Comparison of ENCODE assay signal across 19 cellular contexts in the genomic region with DNA sequence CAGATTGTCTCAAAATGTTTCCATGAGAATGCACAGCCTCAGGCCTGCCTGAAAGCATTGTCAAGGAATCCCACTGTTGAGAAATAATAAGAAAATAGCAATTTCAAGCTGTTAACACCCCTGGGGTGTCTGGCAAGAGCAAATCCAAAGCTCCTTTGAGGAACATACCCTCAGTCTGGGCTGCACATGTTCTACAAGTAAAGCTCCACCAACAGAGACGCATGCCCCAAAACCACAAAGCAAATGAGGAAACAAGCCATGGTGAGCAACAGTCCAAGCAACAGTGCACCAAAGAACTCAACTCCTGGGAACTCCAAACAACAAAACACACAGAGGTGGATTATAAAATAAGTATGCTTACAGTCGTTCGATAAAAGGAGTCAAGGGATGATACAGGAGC. TPM values are rescaled to one million over a fixed set of nuclear protein-coding genes. Genes with fewer than 3 reads are reported as not detected.
DNase-seq lines count a peak whose midpoint lies in the region; ATAC-seq and TF ChIP-seq lines count a peak whose summit lies in the region.
"Had no signal": no experiment of that assay in that cellular context is flagged by ENCODE, and none has a peak within 500 bp of the region (broad histone marks: within the 10 kb centered on the region; RNA-seq: fewer than 3 reads in every experiment).

No MANE protein-coding gene starts in this region.

- TF ChIP-seq CTCF in fibroblast of mammary gland (conservative IDR thresholded peaks at IDR 0.05; ENCODE audit: control insufficient read depth, insufficient read depth, low read depth, low read length) (no peak), stomach (IDR thresholded peaks at IDR 0.05) (no peak), MM.1S (IDR thresholded peaks at IDR 0.05; ENCODE audit: low read length) (no peak)

- peak; percentile 24 for DNase-seq in GF-D8 (lab: John Stamatoyannopoulos, UW)
- DNase-seq in NOMO-1 treated with DMSO at 0.1 percent for 48 hours (lab: John Stamatoyannopoulos, UW; ENCODE audit: unreplicated experiment): peak; percentile 45
- peak; percentile 35 for DNase-seq in fibroblast of mammary gland (ENCODE audit: low read depth)
- DNase-seq in stomach: peak; percentile 7
- no peak for DNase-seq in MM.1S
- no peak for DNase-seq in activated CD4-positive, alpha-beta T cell treated with anti-CD3 and anti-CD28 coated beads, Interleukin-2, amount 50 U/mL, for 1 hour
- DNase-seq: activated CD4-positive, alpha-beta T cell treated with anti-CD3 and anti-CD28 coated beads for 4 hours; activated naive CD4-positive, alpha-beta T cell; cerebellar nuclear complex; DMS153; endodermal cell; NCI-H1105 treated with DMSO at 0.1 percent for 48 hours; NCI-H2171; NCI-H748 treated with DMSO at 0.1 percent for 48 hours; stimulated activated CD4-positive, alpha-beta T cell treated with anti-CD3 and anti-CD28 coated beads, Interleukin-4, amount 100 ng/mL, for 4 hours; SW 1271 had no signal

- 67 to 88% (median 75%) methylated on average over 3 of the region's 3 CpGs for WGBS in stomach, 5 donors

- H3K27ac ChIP-seq in stomach: no peak overlapping the region
- no peak overlapping the region for H3K27ac ChIP-seq in MM.1S (ENCODE audit: low read length)

- H4K20me1 ChIP-seq in MM.1S (ENCODE audit: insufficient read depth, low read length): no peaks in the 10 kb centered on the region

- no peak for TF ChIP-seq EP300 in stomach (IDR thresholded peaks at IDR 0.05)

- H3K4me2 ChIP-seq in MM.1S (ENCODE audit: low read depth, low read length): no peak overlapping the region
- H3K4me2 ChIP-seq: smooth muscle cell had no signal

- H3K79me2 ChIP-seq in MM.1S (ENCODE audit: low read length): no peaks in the 10 kb centered on the region

- TF ChIP-seq POLR2A in stomach (IDR thresholded peaks at IDR 0.05): no peak

- H3K9me3 ChIP-seq in stomach (no peaks in the 10 kb centered on the region), MM.1S (replicated peaks; ENCODE audit: insufficient read depth, low read length) (no peaks in the 10 kb centered on the region)

- H3K4me3 ChIP-seq in fibroblast of mammary gland (ENCODE audit: control insufficient read depth, low read depth, low read length) (no peak overlapping the region), stomach (no peak overlapping the region), MM.1S (ENCODE audit: low read length) (no peak overlapping the region)
- H3K4me3 ChIP-seq: smooth muscle cell had no signal

- H3K27me3 ChIP-seq in stomach: peaks cover 0 to 2% (median 0%) of the 10 kb centered on the region in 3 donors
- no peaks in the 10 kb centered on the region for H3K27me3 ChIP-seq in MM.1S (replicated peaks; ENCODE audit: insufficient read depth, low read length)

- ATAC-seq in HG03571 (IDR thresholded peaks at IDR 0.05; ENCODE audit: unreplicated experiment): no peak

- H3K9ac ChIP-seq in MM.1S (ENCODE audit: low read length): no peak overlapping the region

- H3K4me1 ChIP-seq in stomach (peaks cover 0 to 26% (median 15%) of the 10 kb centered on the region in 4 donors), MM.1S (ENCODE audit: low read length) (no peaks in the 10 kb centered on the region)

- no peak overlapping the region for H2AFZ ChIP-seq in MM.1S (ENCODE audit: low read length)

- H3K36me3 ChIP-seq in stomach: no peaks in the 10 kb centered on the region
- H3K36me3 ChIP-seq in MM.1S (replicated peaks; ENCODE audit: insufficient read depth, low read length): no peaks in the 10 kb centered on the region

- H3F3A ChIP-seq in MM.1S (ENCODE audit: insufficient read depth, low read length): no peaks in the 10 kb centered on the region

- intact Hi-C loops in stomach (cut with DNase I; ENCODE audit: low total_unique reads): no loop called here

- no peaks in the 10 kb centered on the region for H3K9me2 ChIP-seq in MM.1S (replicated peaks; ENCODE audit: insufficient read depth, low read length)

RNA-seq across cellular contexts. Expression of a gene that starts 40.3 kb away (rescaled TPM):
- total RNA-seq in stomach: 1 to 10 TPM in 1 of 5 donors, not detected in 4; 3.5 TPM
- under 1 TPM; 0.25 to 0.50 (median 0.31) TPM for polyA plus RNA-seq in stomach
- polyA plus RNA-seq: CD14-positive monocyte had no signal

Comparison
In these comparisons a context has a peak if more than half of its experiments do, and no peak if none do; other contexts are left out.
1. DNase-seq: peak in GF-D8 (single experiment), NOMO-1 treated with DMSO at 0.1 percent for 48 hours (single experiment), fibroblast of mammary gland (single experiment) and stomach (single experiment); none in MM.1S (single experiment) and activated CD4-positive, alpha-beta T cell treated with anti-CD3 and anti-CD28 coated beads, Interleukin-2, amount 50 U/mL, for 1 hour (single experiment).